ENCODE assay signal across 1 cellular context in genomic region chr9:105026451-105026850, GRCh38.
TF ChIP-seq lines count a peak whose summit lies in the region.

No MANE protein-coding gene starts in this region.

TF ChIP-seq in SK-N-SH, 30 proteins besides CTCF, POLR2A, EP300 and RAD21 (continued from another document):
- TF ChIP-seq ZBTB33 (IDR thresholded peaks at IDR 0.05; ENCODE audit: borderline replicate concordance, low read depth) (no peak), YY1 (IDR thresholded peaks at IDR 0.05; ENCODE audit: low read depth) (no peak)
TF ChIP-seq in SK-N-SH: peak in this region for 0.
